In the genomic region with DNA sequence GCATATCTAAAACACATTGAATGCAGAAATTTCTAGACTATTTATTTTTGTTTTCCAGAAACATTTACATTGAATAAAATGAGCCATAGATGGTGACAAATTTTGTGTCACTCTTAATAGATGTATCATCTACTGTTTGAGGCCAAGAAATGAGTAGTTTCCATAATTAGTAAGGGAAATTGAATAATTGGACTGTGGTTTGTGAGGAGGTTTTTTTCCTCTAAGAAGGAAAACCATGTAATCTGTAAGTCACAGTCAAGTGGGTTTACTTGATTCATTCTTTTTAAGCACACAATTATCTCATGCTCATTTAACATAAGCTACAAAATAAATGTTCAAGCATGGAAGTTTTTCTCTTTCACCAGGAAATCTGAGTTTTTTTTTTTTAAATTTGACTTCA, we compare ENCODE assay signal across 20 cellular contexts.
"Had no signal": no experiment of that assay in that cellular context is flagged by ENCODE, and none has a peak within 500 bp of the region (broad histone marks: within the 10 kb centered on the region; RNA-seq: fewer than 3 reads in every experiment).

No MANE protein-coding gene starts in this region.

- H3K36me3 Mint-ChIP-seq: activated naive CD8-positive, alpha-beta T cell treated with anti-CD3 and anti-CD28 coated beads, Interleukin-2, amount 10 ng/mL, durations not matched to agents 7 days and 5 days; stimulated activated memory B cell treated with anti-CD40 and anti-IgM and Interleukin-4, amounts not matched to agents 10 μg/mL and 1 μg/mL and 100 μg/mL, for 72 hours had no signal

- H3K27ac ChIP-seq: gastrocnemius medialis, heart right ventricle, ovary had no signal

- H3K27ac Mint-ChIP-seq: activated CD4-positive, alpha-beta T cell treated with anti-CD3 and anti-CD28 coated beads, Interleukin-2, amount 10 ng/mL, durations not matched to agents 24 days and 14 days; activated CD8-positive, alpha-beta T cell treated with anti-CD3 and anti-CD28 coated beads, Interleukin-2, amount 10 ng/mL, durations not matched to agents 7 days and 5 days; activated naive CD8-positive, alpha-beta T cell treated with anti-CD3 and anti-CD28 coated beads, Interleukin-2, amount 10 ng/mL, durations not matched to agents 7 days and 5 days; activated T-cell treated with anti-CD3 and anti-CD28 coated beads, Interleukin-2, amount 50 U/mL, for 72 hours; dendritic cell treated with granulocyte-macrophage colony-stimulating factor and Interleukin-4, amounts not matched to agents 40 ng/mL and 50 ng/mL, for 4 days; stimulated activated memory B cell treated with anti-CD40 and anti-IgM and Interleukin-4, amounts not matched to agents 10 μg/mL and 1 μg/mL and 100 μg/mL, for 72 hours had no signal

- H3K27me3 ChIP-seq: gastrocnemius medialis, heart right ventricle, ovary had no signal

- H3K4me1 ChIP-seq: gastrocnemius medialis, heart right ventricle had no signal

- H3K36me3 ChIP-seq: gastrocnemius medialis, heart right ventricle, ovary had no signal

- H3K4me3 ChIP-seq: gastrocnemius medialis, heart right ventricle, lung, ovary had no signal

- H3K4me3 Mint-ChIP-seq: activated CD4-positive, alpha-beta T cell treated with anti-CD3 and anti-CD28 coated beads, Interleukin-2, amount 10 ng/mL, durations not matched to agents 24 days and 14 days; activated CD8-positive, alpha-beta T cell treated with anti-CD3 and anti-CD28 coated beads, Interleukin-2, amount 10 ng/mL, durations not matched to agents 7 days and 5 days; activated naive CD8-positive, alpha-beta T cell treated with anti-CD3 and anti-CD28 coated beads, Interleukin-2, amount 10 ng/mL, durations not matched to agents 7 days and 5 days; activated T-cell treated with anti-CD3 and anti-CD28 coated beads, Interleukin-2, amount 50 U/mL, for 72 hours; dendritic cell treated with granulocyte-macrophage colony-stimulating factor and Interleukin-4, amounts not matched to agents 40 ng/mL and 50 ng/mL, for 4 days; neural crest cell; stimulated activated memory B cell treated with anti-CD40 and anti-IgM and Interleukin-4, amounts not matched to agents 10 μg/mL and 1 μg/mL and 100 μg/mL, for 72 hours had no signal

- H3K4me1 Mint-ChIP-seq: activated CD4-positive, alpha-beta T cell treated with anti-CD3 and anti-CD28 coated beads, Interleukin-2, amount 10 ng/mL, durations not matched to agents 24 days and 14 days; activated naive CD8-positive, alpha-beta T cell treated with anti-CD3 and anti-CD28 coated beads, Interleukin-2, amount 10 ng/mL, durations not matched to agents 7 days and 5 days; neural crest cell; stimulated activated memory B cell treated with anti-CD40 and anti-IgM and Interleukin-4, amounts not matched to agents 10 μg/mL and 1 μg/mL and 100 μg/mL, for 72 hours had no signal

- ATAC-seq: activated CD8-positive, alpha-beta T cell treated with anti-CD3 and anti-CD28 coated beads, Interleukin-2, amount 10 ng/mL, durations not matched to agents 7 days and 5 days; activated T-cell treated with anti-CD3 and anti-CD28 coated beads, Interleukin-2, amount 50 U/mL, for 72 hours; gastrocnemius medialis; heart right ventricle; left colon; stimulated activated memory B cell treated with anti-CD40 and anti-IgM and Interleukin-4, amounts not matched to agents 10 μg/mL and 1 μg/mL and 100 μg/mL, for 72 hours had no signal

- H3K27me3 Mint-ChIP-seq: activated CD4-positive, alpha-beta T cell treated with anti-CD3 and anti-CD28 coated beads, Interleukin-2, amount 10 ng/mL, durations not matched to agents 24 days and 14 days; activated naive CD8-positive, alpha-beta T cell treated with anti-CD3 and anti-CD28 coated beads, Interleukin-2, amount 10 ng/mL, durations not matched to agents 7 days and 5 days; dendritic cell treated with granulocyte-macrophage colony-stimulating factor and Interleukin-4, amounts not matched to agents 40 ng/mL and 50 ng/mL, for 4 days; stimulated activated memory B cell treated with anti-CD40 and anti-IgM and Interleukin-4, amounts not matched to agents 10 μg/mL and 1 μg/mL and 100 μg/mL, for 72 hours had no signal

- FAIRE-seq: bronchial epithelial cell, TTC549 had no signal

- H3K9me3 Mint-ChIP-seq: activated CD4-positive, alpha-beta T cell treated with anti-CD3 and anti-CD28 coated beads, Interleukin-2, amount 10 ng/mL, durations not matched to agents 24 days and 14 days; activated naive CD8-positive, alpha-beta T cell treated with anti-CD3 and anti-CD28 coated beads, Interleukin-2, amount 10 ng/mL, durations not matched to agents 7 days and 5 days; activated T-cell treated with anti-CD3 and anti-CD28 coated beads, Interleukin-2, amount 50 U/mL, for 72 hours; dendritic cell treated with granulocyte-macrophage colony-stimulating factor and Interleukin-4, amounts not matched to agents 40 ng/mL and 50 ng/mL, for 4 days had no signal

- H3K9me3 ChIP-seq: gastrocnemius medialis, heart right ventricle, ovary had no signal

- DNase-seq: activated CD4-positive, alpha-beta T cell treated with anti-CD3 and anti-CD28 coated beads, Interleukin-2, amount 10 ng/mL, durations not matched to agents 24 days and 14 days; activated CD4-positive, CD25-positive, alpha-beta regulatory T cell; activated CD8-positive, alpha-beta memory T cell treated with anti-CD3 and anti-CD28 coated beads, Interleukin-2, amount 50 U/mL, for 4 hours; activated CD8-positive, alpha-beta T cell treated with anti-CD3 and anti-CD28 coated beads, Interleukin-2, amount 10 ng/mL, durations not matched to agents 7 days and 5 days; activated naive CD4-positive, alpha-beta T cell; activated naive CD8-positive, alpha-beta T cell treated with anti-CD3 and anti-CD28 coated beads, Interleukin-2, amount 10 ng/mL, durations not matched to agents 7 days and 5 days; activated T-cell treated with anti-CD3 and anti-CD28 coated beads, Interleukin-2, amount 50 U/mL, for 72 hours; anterior cingulate cortex; effector memory CD4-positive, alpha-beta T cell; gastrocnemius medialis; heart right ventricle; left colon; ovary; stimulated activated CD4-positive, alpha-beta T cell treated with anti-CD3 and anti-CD28 coated beads, Interleukin-2, amount 100 ng/mL, for 48 hours had no signal
